ENCODE assay signal across 2 cellular contexts in the genomic region with DNA sequence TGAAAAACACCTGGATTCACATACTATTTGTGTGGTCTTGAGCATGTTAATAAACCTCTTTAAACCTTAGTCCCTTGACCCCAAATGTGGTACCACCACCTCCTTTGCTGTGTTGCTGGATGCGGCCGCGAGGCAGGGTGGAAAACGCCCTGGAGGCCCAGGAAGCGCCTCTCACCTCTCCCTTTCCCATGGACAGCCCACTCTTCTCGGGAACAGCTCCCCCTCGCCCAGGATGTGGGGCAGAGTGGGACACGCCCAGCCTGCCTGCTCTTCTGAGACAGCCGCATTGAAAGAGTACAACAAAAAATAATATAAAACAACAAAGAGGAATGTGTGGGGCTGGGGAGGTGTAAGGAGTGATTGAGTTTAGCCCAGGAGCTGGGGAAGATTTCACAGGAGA.
TF ChIP-seq lines count a peak whose summit lies in the region.

No MANE protein-coding gene starts in this region.

TF ChIP-seq in H1, 55 proteins besides CTCF, POLR2A, EP300 and RAD21 (continued from another document):
- TF ChIP-seq JUN (IDR thresholded peaks at IDR 0.05; ENCODE audit: low read depth, low read length) (no peak), BACH1 (IDR thresholded peaks at IDR 0.05; ENCODE audit: low read length) (no peak), CBX8 (IDR thresholded peaks at IDR 0.05; ENCODE audit: borderline replicate concordance, low read depth, low read length) (no peak), SIX5 (IDR thresholded peaks at IDR 0.05; ENCODE audit: low read depth, low read length) (no peak)

TF ChIP-seq in SK-N-SH, 30 proteins besides CTCF, POLR2A, EP300 and RAD21:
- TF ChIP-seq, protein P1, sequence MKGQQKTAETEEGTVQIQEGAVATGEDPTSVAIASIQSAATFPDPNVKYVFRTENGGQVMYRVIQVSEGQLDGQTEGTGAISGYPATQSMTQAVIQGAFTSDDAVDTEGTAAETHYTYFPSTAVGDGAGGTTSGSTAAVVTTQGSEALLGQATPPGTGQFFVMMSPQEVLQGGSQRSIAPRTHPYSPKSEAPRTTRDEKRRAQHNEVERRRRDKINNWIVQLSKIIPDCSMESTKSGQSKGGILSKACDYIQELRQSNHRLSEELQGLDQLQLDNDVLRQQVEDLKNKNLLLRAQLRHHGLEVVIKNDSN (IDR thresholded peaks at IDR 0.05; ENCODE audit: borderline replicate concordance, low read depth): no peak
- TF ChIP-seq CHD2 (IDR thresholded peaks at IDR 0.05; ENCODE audit: low read length, partially characterized antibody) (no peak), FOXM1 (IDR thresholded peaks at IDR 0.05; ENCODE audit: low read depth) (no peak), GABPA (IDR thresholded peaks at IDR 0.05; ENCODE audit: low read depth) (no peak), ELF1 (IDR thresholded peaks at IDR 0.05) (no peak), YY1 (IDR thresholded peaks at IDR 0.05; ENCODE audit: low read depth) (no peak), JUND (IDR thresholded peaks at IDR 0.05) (no peak), NRF1 (IDR thresholded peaks at IDR 0.05; ENCODE audit: low read depth, low read length) (no peak), MEF2A (IDR thresholded peaks at IDR 0.05; ENCODE audit: borderline replicate concordance, low read depth) (no peak), MXI1 (IDR thresholded peaks at IDR 0.05; ENCODE audit: low read depth, low read length) (no peak), POLR2AphosphoS5 (IDR thresholded peaks at IDR 0.05; ENCODE audit: low read depth, low read length) (no peak), FOXJ3 (CRISPR knock-in tag; IDR thresholded peaks at IDR 0.05) (no peak), EZH2phosphoT487 (IDR thresholded peaks at IDR 0.05; ENCODE audit: borderline replicate concordance, low read depth) (no peak), SIN3A (IDR thresholded peaks at IDR 0.05; ENCODE audit: borderline replicate concordance, low read depth, low read length) (no peak), TEAD4 (IDR thresholded peaks at IDR 0.05; ENCODE audit: borderline replicate concordance, insufficient read depth) (no peak), TCF12 (IDR thresholded peaks at IDR 0.05) (no peak)
- TF ChIP-seq, protein P2, sequence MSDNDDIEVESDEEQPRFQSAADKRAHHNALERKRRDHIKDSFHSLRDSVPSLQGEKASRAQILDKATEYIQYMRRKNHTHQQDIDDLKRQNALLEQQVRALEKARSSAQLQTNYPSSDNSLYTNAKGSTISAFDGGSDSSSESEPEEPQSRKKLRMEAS (IDR thresholded peaks at IDR 0.05; ENCODE audit: low read depth): no peak
- TF ChIP-seq, protein P3, sequence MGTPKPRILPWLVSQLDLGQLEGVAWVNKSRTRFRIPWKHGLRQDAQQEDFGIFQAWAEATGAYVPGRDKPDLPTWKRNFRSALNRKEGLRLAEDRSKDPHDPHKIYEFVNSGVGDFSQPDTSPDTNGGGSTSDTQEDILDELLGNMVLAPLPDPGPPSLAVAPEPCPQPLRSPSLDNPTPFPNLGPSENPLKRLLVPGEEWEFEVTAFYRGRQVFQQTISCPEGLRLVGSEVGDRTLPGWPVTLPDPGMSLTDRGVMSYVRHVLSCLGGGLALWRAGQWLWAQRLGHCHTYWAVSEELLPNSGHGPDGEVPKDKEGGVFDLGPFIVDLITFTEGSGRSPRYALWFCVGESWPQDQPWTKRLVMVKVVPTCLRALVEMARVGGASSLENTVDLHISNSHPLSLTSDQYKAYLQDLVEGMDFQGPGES (IDR thresholded peaks at IDR 0.05; ENCODE audit: low read depth, low read length): no peak
- TF ChIP-seq, protein P4, sequence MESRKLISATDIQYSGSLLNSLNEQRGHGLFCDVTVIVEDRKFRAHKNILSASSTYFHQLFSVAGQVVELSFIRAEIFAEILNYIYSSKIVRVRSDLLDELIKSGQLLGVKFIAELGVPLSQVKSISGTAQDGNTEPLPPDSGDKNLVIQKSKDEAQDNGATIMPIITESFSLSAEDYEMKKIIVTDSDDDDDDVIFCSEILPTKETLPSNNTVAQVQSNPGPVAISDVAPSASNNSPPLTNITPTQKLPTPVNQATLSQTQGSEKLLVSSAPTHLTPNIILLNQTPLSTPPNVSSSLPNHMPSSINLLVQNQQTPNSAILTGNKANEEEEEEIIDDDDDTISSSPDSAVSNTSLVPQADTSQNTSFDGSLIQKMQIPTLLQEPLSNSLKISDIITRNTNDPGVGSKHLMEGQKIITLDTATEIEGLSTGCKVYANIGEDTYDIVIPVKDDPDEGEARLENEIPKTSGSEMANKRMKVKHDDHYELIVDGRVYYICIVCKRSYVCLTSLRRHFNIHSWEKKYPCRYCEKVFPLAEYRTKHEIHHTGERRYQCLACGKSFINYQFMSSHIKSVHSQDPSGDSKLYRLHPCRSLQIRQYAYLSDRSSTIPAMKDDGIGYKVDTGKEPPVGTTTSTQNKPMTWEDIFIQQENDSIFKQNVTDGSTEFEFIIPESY (IDR thresholded peaks at IDR 0.05; ENCODE audit: borderline replicate concordance, low read depth): no peak
